23 cellular contexts compared by ENCODE assay signal in genomic region chr1:70090146-70090545, GRCh38.
"Had no signal": no experiment of that assay in that cellular context is flagged by ENCODE, and none has a peak within 500 bp of the region (broad histone marks: within the 10 kb centered on the region; RNA-seq: fewer than 3 reads in every experiment).

No MANE protein-coding gene starts in this region.

- H3K9me3 ChIP-seq: left lung, pancreas, psoas muscle, right atrium auricular region, tibial artery had no signal

- H3K4me1 ChIP-seq: left lung, pancreas, psoas muscle, right atrium auricular region, tibial artery had no signal

- ATAC-seq: activated CD8-positive, alpha-beta T cell treated with anti-CD3 and anti-CD28 coated beads, Interleukin-2, amount 10 ng/mL, durations not matched to agents 7 days and 5 days; activated naive CD8-positive, alpha-beta T cell treated with anti-CD3 and anti-CD28 coated beads, Interleukin-2, amount 50 U/mL, for 24 hours; left lung; naive thymus-derived CD8-positive, alpha-beta T cell; pancreas; psoas muscle had no signal

- H3K27ac Mint-ChIP-seq: activated CD8-positive, alpha-beta T cell treated with anti-CD3 and anti-CD28 coated beads, Interleukin-2, amount 10 ng/mL, durations not matched to agents 7 days and 5 days; activated naive CD8-positive, alpha-beta T cell treated with anti-CD3 and anti-CD28 coated beads, Interleukin-2, amount 50 U/mL, for 24 hours; activated T-helper 1 cell treated with anti-CD3 and anti-CD28 coated beads, Interleukin-12 subunit alpha, Interleukin-12 subunit beta, Interleukin-2, Interleukin-4 antibody, amounts not matched to agents 30 ng/mL and 10 ng/mL and 1 ng/mL, durations not matched to agents 14 hours and 24 hours and 36 hours; brain; mesothelial cell of epicardium; naive thymus-derived CD8-positive, alpha-beta T cell; stimulated activated naive CD8-positive, alpha-beta T cell treated with anti-CD3 and anti-CD28 coated beads, Interleukin-15, Interleukin-2, amounts not matched to agents 100 ng/mL and 50 ng/mL, for 24 hours had no signal

- H3K9me3 Mint-ChIP-seq: activated T-helper 1 cell treated with anti-CD3 and anti-CD28 coated beads, Interleukin-12 subunit alpha, Interleukin-12 subunit beta, Interleukin-2, Interleukin-4 antibody, amounts not matched to agents 30 ng/mL and 10 ng/mL and 1 ng/mL, durations not matched to agents 14 hours and 24 hours and 36 hours; stimulated activated naive CD8-positive, alpha-beta T cell treated with anti-CD3 and anti-CD28 coated beads, Interleukin-15, Interleukin-2, amounts not matched to agents 100 ng/mL and 50 ng/mL, for 24 hours had no signal

- DNase-seq: activated CD4-positive, alpha-beta T cell treated with anti-CD3 and anti-CD28 coated beads, Interleukin-2, amount 50 U/mL, for 1 hour; activated CD4-positive, CD25-positive, alpha-beta regulatory T cell treated with anti-CD3 and anti-CD28 coated beads, Interleukin-2, amount 50 U/mL, for 72 hours; activated CD8-positive, alpha-beta T cell treated with anti-CD3 and anti-CD28 coated beads, Interleukin-2, amount 10 ng/mL, durations not matched to agents 7 days and 5 days; activated gamma-delta T cell; activated naive CD4-positive, alpha-beta T cell treated with anti-CD3 and anti-CD28 coated beads, Interleukin-2, amount 50 U/mL, for 16 hours; activated naive CD8-positive, alpha-beta T cell treated with anti-CD3 and anti-CD28 coated beads, Interleukin-2, amount 50 U/mL, for 24 hours; anterior cingulate cortex; caudate nucleus; dermis blood vessel endothelial cell; effector memory CD4-positive, alpha-beta T cell; left lung; naive thymus-derived CD8-positive, alpha-beta T cell; pancreas; psoas muscle; stimulated activated CD4-positive, alpha-beta T cell treated with anti-CD3 and anti-CD28 coated beads, Interleukin-12 subunit alpha, Interleukin-12 subunit beta, amount 100 ng/mL, for 4 hours; stimulated activated CD4-positive, alpha-beta T cell treated with anti-CD3 and anti-CD28 coated beads, Interleukin-1b, Interleukin-23, amount 100 ng/mL, for 48 hours; tibial artery; WERI-Rb-1 had no signal

- H3K4me3 ChIP-seq: left lung, pancreas, psoas muscle, right atrium auricular region, tibial artery had no signal

- H3K4me1 Mint-ChIP-seq: activated naive CD8-positive, alpha-beta T cell treated with anti-CD3 and anti-CD28 coated beads, Interleukin-2, amount 50 U/mL, for 24 hours; mesothelial cell of epicardium; naive thymus-derived CD8-positive, alpha-beta T cell had no signal

- H3K36me3 Mint-ChIP-seq: mesothelial cell of epicardium had no signal

- H3K4me3 Mint-ChIP-seq: activated CD8-positive, alpha-beta T cell treated with anti-CD3 and anti-CD28 coated beads, Interleukin-2, amount 10 ng/mL, durations not matched to agents 7 days and 5 days; activated naive CD8-positive, alpha-beta T cell treated with anti-CD3 and anti-CD28 coated beads, Interleukin-2, amount 50 U/mL, for 24 hours; activated T-helper 1 cell treated with anti-CD3 and anti-CD28 coated beads, Interleukin-12 subunit alpha, Interleukin-12 subunit beta, Interleukin-2, Interleukin-4 antibody, amounts not matched to agents 30 ng/mL and 10 ng/mL and 1 ng/mL, durations not matched to agents 14 hours and 24 hours and 36 hours; brain; mesothelial cell of epicardium; naive thymus-derived CD8-positive, alpha-beta T cell; stimulated activated naive CD8-positive, alpha-beta T cell treated with anti-CD3 and anti-CD28 coated beads, Interleukin-15, Interleukin-2, amounts not matched to agents 100 ng/mL and 50 ng/mL, for 24 hours had no signal

- H3K36me3 ChIP-seq: left lung, pancreas, right atrium auricular region, tibial artery, WERI-Rb-1 had no signal

- H3K27ac ChIP-seq: left lung, pancreas, psoas muscle, right atrium auricular region, tibial artery, WERI-Rb-1 had no signal

- H3K27me3 Mint-ChIP-seq: brain had no signal

- H3K27me3 ChIP-seq: left lung, pancreas, right atrium auricular region, tibial artery had no signal
